21 cellular contexts compared by ENCODE assay signal in genomic region chr5:148837383-148837782, GRCh38.
"Had no signal": no experiment of that assay in that cellular context is flagged by ENCODE, and none has a peak within 500 bp of the region (broad histone marks: within the 10 kb centered on the region; RNA-seq: fewer than 3 reads in every experiment).

No MANE protein-coding gene starts in this region.

- H3K9me3 ChIP-seq: body of pancreas, left ventricle myocardium inferior, spleen, thyroid gland, upper lobe of right lung had no signal

- H3K4me1 ChIP-seq: body of pancreas, thyroid gland had no signal

- H3K36me3 Mint-ChIP-seq: activated CD4-positive, alpha-beta memory T cell treated with anti-CD3 and anti-CD28 coated beads for 36 hours; activated naive CD4-positive, alpha-beta T cell treated with anti-CD3 and anti-CD28 coated beads, Interleukin-2, amount 10 ng/mL, durations not matched to agents 7 days and 5 days had no signal

- H3K27ac ChIP-seq: body of pancreas, hepatocyte, thyroid gland, upper lobe of right lung had no signal

- H3K9me3 Mint-ChIP-seq: activated CD4-positive, alpha-beta memory T cell treated with anti-CD3 and anti-CD28 coated beads for 36 hours; activated naive CD4-positive, alpha-beta T cell treated with anti-CD3 and anti-CD28 coated beads, Interleukin-2, amount 10 ng/mL, durations not matched to agents 7 days and 5 days; dendritic cell treated with granulocyte-macrophage colony-stimulating factor and Interleukin-4, amounts not matched to agents 40 ng/mL and 50 ng/mL, for 4 days; stimulated activated naive CD8-positive, alpha-beta T cell treated with anti-CD3 and anti-CD28 coated beads, Interleukin-15, Interleukin-2, amounts not matched to agents 100 ng/mL and 50 ng/mL, for 24 hours had no signal

- H3K4me3 Mint-ChIP-seq: activated CD4-positive, alpha-beta memory T cell treated with anti-CD3 and anti-CD28 coated beads for 36 hours; activated naive CD4-positive, alpha-beta T cell treated with anti-CD3 and anti-CD28 coated beads, Interleukin-2, amount 10 ng/mL, durations not matched to agents 7 days and 5 days; dendritic cell treated with granulocyte-macrophage colony-stimulating factor and Interleukin-4, amounts not matched to agents 40 ng/mL and 50 ng/mL, for 4 days; stimulated activated naive CD8-positive, alpha-beta T cell treated with anti-CD3 and anti-CD28 coated beads, Interleukin-15, Interleukin-2, amounts not matched to agents 100 ng/mL and 50 ng/mL, for 24 hours had no signal

- H3K27me3 ChIP-seq: body of pancreas, hepatocyte, spleen, thyroid gland, upper lobe of right lung had no signal

- DNase-seq: activated CD4-positive, alpha-beta memory T cell treated with anti-CD3 and anti-CD28 coated beads for 36 hours; activated CD4-positive, alpha-beta T cell treated with anti-CD3 and anti-CD28 coated beads for 48 hours; activated effector memory CD4-positive, alpha-beta T cell treated with anti-CD3 and anti-CD28 coated beads, Interleukin-2, amount 50 U/mL, for 16 hours; activated naive CD4-positive, alpha-beta T cell treated with anti-CD3 and anti-CD28 coated beads, Interleukin-2, amount 10 ng/mL, durations not matched to agents 7 days and 5 days; anterior cingulate cortex; body of pancreas; effector CD4-positive, alpha-beta T cell; erythroblast; foreskin fibroblast; kidney glomerular epithelial cell; left ventricle myocardium inferior; spleen; stimulated activated CD4-positive, alpha-beta T cell treated with anti-CD3 and anti-CD28 coated beads, Interleukin-4, amount 100 ng/mL, for 1 hour; substantia nigra; T1000; thyroid gland; upper lobe of right lung had no signal

- H3K4me3 ChIP-seq: body of pancreas, hepatocyte, left ventricle myocardium inferior, spleen, thyroid gland, upper lobe of right lung had no signal

- ATAC-seq: body of pancreas, upper lobe of right lung had no signal

- H3K4me2 ChIP-seq: hepatocyte had no signal

- H3K36me3 ChIP-seq: left ventricle myocardium inferior, thyroid gland had no signal

- H3K27me3 Mint-ChIP-seq: dendritic cell treated with granulocyte-macrophage colony-stimulating factor and Interleukin-4, amounts not matched to agents 40 ng/mL and 50 ng/mL, for 4 days; stimulated activated naive CD8-positive, alpha-beta T cell treated with anti-CD3 and anti-CD28 coated beads, Interleukin-15, Interleukin-2, amounts not matched to agents 100 ng/mL and 50 ng/mL, for 24 hours had no signal

- H3K27ac Mint-ChIP-seq: activated CD4-positive, alpha-beta memory T cell treated with anti-CD3 and anti-CD28 coated beads for 36 hours; activated naive CD4-positive, alpha-beta T cell treated with anti-CD3 and anti-CD28 coated beads, Interleukin-2, amount 10 ng/mL, durations not matched to agents 7 days and 5 days; dendritic cell treated with granulocyte-macrophage colony-stimulating factor and Interleukin-4, amounts not matched to agents 40 ng/mL and 50 ng/mL, for 4 days; progenitor cell of endocrine pancreas; stimulated activated naive CD8-positive, alpha-beta T cell treated with anti-CD3 and anti-CD28 coated beads, Interleukin-15, Interleukin-2, amounts not matched to agents 100 ng/mL and 50 ng/mL, for 24 hours had no signal

- H3K79me2 ChIP-seq: hepatocyte had no signal

- H2AFZ ChIP-seq: hepatocyte had no signal
